8 cellular contexts compared by ENCODE assay signal in genomic region chr22:42931421-42932196, GRCh38.
DNase-seq lines count a peak whose midpoint lies in the region; ATAC-seq, FAIRE-seq and TF ChIP-seq lines count a peak whose summit lies in the region.

No MANE protein-coding gene starts in this region.

- peak overlapping the region; percentile 96 to 99 for H3K27ac ChIP-seq in coronary artery

- H3K27me3 Mint-ChIP-seq in osteocyte (ENCODE audit: unreplicated experiment), result no peaks in the 10 kb centered on the region

- peak overlapping the region; percentile 49 for H3K4me3 ChIP-seq in coronary artery

- H3K4me1 Mint-ChIP-seq in osteocyte (ENCODE audit: unreplicated experiment), result peaks cover 72% of the 10 kb centered on the region

- TF ChIP-seq CTCF in coronary artery (IDR thresholded peaks at IDR 0.05) (no peak), osteocyte (IDR thresholded peaks at IDR 0.05) (no peak)

- FAIRE-seq in HTR-8/SVneo (lab: Jason Lieb, UNC), result no peak

- H3K27ac Mint-ChIP-seq in osteocyte (ENCODE audit: unreplicated experiment), result peak overlapping the region; percentile 100

- no peaks in the 10 kb centered on the region for H3K36me3 Mint-ChIP-seq in osteocyte (ENCODE audit: unreplicated experiment)

- no peak for DNase-seq in coronary artery (ENCODE audit: low spot score)
- DNase-seq in osteocyte (ENCODE audit: extremely low spot score, unreplicated experiment), result no peak
- DNase-seq in NCI-H345 (lab: John Stamatoyannopoulos, UW), result no peak
- no peak for DNase-seq in Ammon's horn (ENCODE audit: low spot score)
- no peak for DNase-seq in DMS79 (lab: John Stamatoyannopoulos, UW)
- no peak for DNase-seq in HTR-8/SVneo (ENCODE audit: insufficient read length, low spot score)

- H3K4me3 Mint-ChIP-seq in osteocyte (ENCODE audit: unreplicated experiment), result no peak overlapping the region

- ATAC-seq in GM18867 (IDR thresholded peaks at IDR 0.05; ENCODE audit: unreplicated experiment) (peak; percentile 44), HG03280 (IDR thresholded peaks at IDR 0.05; ENCODE audit: unreplicated experiment) (peak; percentile 37)

- no peaks in the 10 kb centered on the region for H3K9me3 Mint-ChIP-seq in osteocyte (ENCODE audit: unreplicated experiment)
